Comparison of ENCODE assay signal across 11 cellular contexts in genomic region chr4:106583567-106583966, GRCh38.
A peak's percentile ranks its signal among the peaks of the same experiment; 100 is the strongest.
DNase-seq lines count a peak whose midpoint lies in the region; ATAC-seq and TF ChIP-seq lines count a peak whose summit lies in the region.
"Had no signal": no experiment of that assay in that cellular context is flagged by ENCODE, and none has a peak within 500 bp of the region (broad histone marks: within the 10 kb centered on the region; RNA-seq: fewer than 3 reads in every experiment).

No MANE protein-coding gene starts in this region.

- H3K27me3 ChIP-seq in mammary epithelial cell (ENCODE audit: insufficient read depth, low read length) (no peaks in the 10 kb centered on the region), lung (ENCODE audit: control insufficient read depth, insufficient read depth) (no peaks in the 10 kb centered on the region), body of pancreas (no peaks in the 10 kb centered on the region)

- dilution Hi-C loops in mammary epithelial cell (cut with HindIII; ENCODE audit: low sequenced_read_pairs) = no loop called here

- H3K4me3 ChIP-seq in AG10803 (ENCODE audit: low read length) (no peak overlapping the region), mammary epithelial cell (replicated peaks in 1 of 3; ENCODE audit: insufficient read depth in 1 of 3, low read depth in 2 of 3, low read length in 3 of 3) (no peak overlapping the region), lung (no peak overlapping the region), body of pancreas (no peak overlapping the region)

- TF ChIP-seq POLR2A in body of pancreas (IDR thresholded peaks at IDR 0.05) = no peak

- CTCF ChIA-PET in mammary epithelial cell (lab: Charles Lee; ENCODE audit: low non-redundant PET) = interaction anchor here (0.6 kb wide), 1 partner anchor 218 kb away, joined by 3 read pairs; no protein-coding TSS in a partner anchor

- peak; percentile 98 for DNase-seq in AG10803 (ENCODE audit: low read depth)
- peak; percentile 75 for DNase-seq in LoVo (ENCODE audit: low spot score)
- peak; percentile 97 for DNase-seq in mammary epithelial cell
- DNase-seq in lung (ENCODE audit: low spot score) = no peak
- DNase-seq in stimulated activated CD4-positive, alpha-beta T cell treated with anti-CD3 and anti-CD28 coated beads, Interleukin-1b, Interleukin-23, amount 100 ng/mL, for 48 hours = no peak
- DNase-seq in body of pancreas = no peak
- DNase-seq: activated CD8-positive, alpha-beta memory T cell treated with anti-CD3 and anti-CD28 coated beads, Interleukin-2, amount 50 U/mL, for 48 hours; effector CD8-positive, alpha-beta T cell; stimulated activated CD4-positive, alpha-beta T cell treated with anti-CD3 and anti-CD28 coated beads, Interleukin-2, amount 100 ng/mL, for 24 hours had no signal

- H3K4me1 ChIP-seq in mammary epithelial cell (ENCODE audit: insufficient read depth, low read length) (peaks cover 54% of the 10 kb centered on the region), lung (ENCODE audit: control insufficient read depth in 2 of 2, insufficient read depth in 2 of 2, low read length in 2 of 2) (no peaks in the 10 kb centered on the region), body of pancreas (no peaks in the 10 kb centered on the region)

- 2% methylated on average over 2 of the region's 2 CpGs for WGBS in mammary epithelial cell (ENCODE audit: low coverage, missing lambda C conversion rate)
- 58 to 77% methylated on average over 2 of the region's 2 CpGs for WGBS in lung, 2 donors
- WGBS in body of pancreas, 2 donors = 46 to 61% methylated on average over 2 of the region's 2 CpGs

- peak overlapping the region; percentile 90 for H3K27ac ChIP-seq in mammary epithelial cell (ENCODE audit: insufficient read depth, low read depth, low read length)
- no peak overlapping the region for H3K27ac ChIP-seq in lung (ENCODE audit: low read depth in 1 of 2, low read length in 1 of 2)
- H3K27ac ChIP-seq in body of pancreas = no peak overlapping the region

- H3K79me2 ChIP-seq in mammary epithelial cell (ENCODE audit: insufficient read depth, low read length) = no peaks in the 10 kb centered on the region

- H4K20me1 ChIP-seq in mammary epithelial cell (ENCODE audit: insufficient read depth, low read length) = no peaks in the 10 kb centered on the region

- TF ChIP-seq CTCF in AG10803 (conservative IDR thresholded peaks at IDR 0.05; ENCODE audit: low read length) = no peak
- no peak for TF ChIP-seq CTCF in mammary epithelial cell (conservative IDR thresholded peaks at IDR 0.05 in 1 of 2, IDR thresholded peaks at IDR 0.05 in 1 of 2; ENCODE audit: extremely low read depth in 1 of 2, insufficient read depth in 1 of 2, low read depth in 1 of 2, low read length in 2 of 2)
- no peak for TF ChIP-seq CTCF in lung (IDR thresholded peaks at IDR 0.05; ENCODE audit: control extremely low read depth, extremely low read depth)
- TF ChIP-seq CTCF in body of pancreas (IDR thresholded peaks at IDR 0.05) = no peak

- no peak overlapping the region for H3K9ac ChIP-seq in mammary epithelial cell (ENCODE audit: insufficient read depth, low read length)

- in situ Hi-C loops in mammary epithelial cell (cut with MboI; ENCODE audit: low sequenced_read_pairs in 2 of 2) = no loop called here

- H3K9me3 ChIP-seq in mammary epithelial cell (replicated peaks; ENCODE audit: insufficient read depth, low read length) (no peaks in the 10 kb centered on the region), lung (ENCODE audit: control insufficient read depth in 2 of 2, insufficient read depth in 1 of 2, low read length in 1 of 2) (no peaks in the 10 kb centered on the region), body of pancreas (no peaks in the 10 kb centered on the region)

- intact Hi-C loops in mammary epithelial cell (cut with micrococcal nuclease) (loop anchor here (5.0 kb wide), 1 partner anchor 51 kb away; no protein-coding TSS in a partner anchor), body of pancreas (cut with DNase I) (no loop called here)

- H3K4me2 ChIP-seq in mammary epithelial cell (ENCODE audit: insufficient read depth, low read depth, low read length) = peak overlapping the region; percentile 57

- no peaks in the 10 kb centered on the region for H3K36me3 ChIP-seq in mammary epithelial cell (ENCODE audit: insufficient read depth, low read length)
- no peaks in the 10 kb centered on the region for H3K36me3 ChIP-seq in lung (ENCODE audit: control insufficient read depth in 2 of 2, insufficient read depth in 2 of 2, low read length in 2 of 2)
- H3K36me3 ChIP-seq in body of pancreas (replicated peaks in 1 of 2; ENCODE audit: insufficient read depth in 1 of 2, low read depth in 2 of 2) = no peaks in the 10 kb centered on the region

- peak; percentile 53 for ATAC-seq in lung (ENCODE audit: insufficient read depth, low FRiP score)
- ATAC-seq in HG02973 (IDR thresholded peaks at IDR 0.05; ENCODE audit: unreplicated experiment) = no peak
- no peak for ATAC-seq in body of pancreas
- no peak for ATAC-seq in HG03460 (IDR thresholded peaks at IDR 0.05; ENCODE audit: unreplicated experiment)

- H2AFZ ChIP-seq in mammary epithelial cell (ENCODE audit: low read depth, low read length) = no peak overlapping the region

- BruUV-seq in mammary epithelial cell (replicated peaks; lab: Mats Ljungman, UMichigan) = no TSS peak

Comparison
In these comparisons a context has a peak if more than half of its experiments do, and no peak if none do; other contexts are left out.
1. DNase-seq: peak in AG10803 (single experiment), LoVo (single experiment) and mammary epithelial cell (single experiment); none in lung (single experiment), stimulated activated CD4-positive, alpha-beta T cell treated with anti-CD3 and anti-CD28 coated beads, Interleukin-1b, Interleukin-23, amount 100 ng/mL, for 48 hours (single experiment) and body of pancreas (0 of 4).